16 cellular contexts compared by ENCODE assay signal in the genomic region with DNA sequence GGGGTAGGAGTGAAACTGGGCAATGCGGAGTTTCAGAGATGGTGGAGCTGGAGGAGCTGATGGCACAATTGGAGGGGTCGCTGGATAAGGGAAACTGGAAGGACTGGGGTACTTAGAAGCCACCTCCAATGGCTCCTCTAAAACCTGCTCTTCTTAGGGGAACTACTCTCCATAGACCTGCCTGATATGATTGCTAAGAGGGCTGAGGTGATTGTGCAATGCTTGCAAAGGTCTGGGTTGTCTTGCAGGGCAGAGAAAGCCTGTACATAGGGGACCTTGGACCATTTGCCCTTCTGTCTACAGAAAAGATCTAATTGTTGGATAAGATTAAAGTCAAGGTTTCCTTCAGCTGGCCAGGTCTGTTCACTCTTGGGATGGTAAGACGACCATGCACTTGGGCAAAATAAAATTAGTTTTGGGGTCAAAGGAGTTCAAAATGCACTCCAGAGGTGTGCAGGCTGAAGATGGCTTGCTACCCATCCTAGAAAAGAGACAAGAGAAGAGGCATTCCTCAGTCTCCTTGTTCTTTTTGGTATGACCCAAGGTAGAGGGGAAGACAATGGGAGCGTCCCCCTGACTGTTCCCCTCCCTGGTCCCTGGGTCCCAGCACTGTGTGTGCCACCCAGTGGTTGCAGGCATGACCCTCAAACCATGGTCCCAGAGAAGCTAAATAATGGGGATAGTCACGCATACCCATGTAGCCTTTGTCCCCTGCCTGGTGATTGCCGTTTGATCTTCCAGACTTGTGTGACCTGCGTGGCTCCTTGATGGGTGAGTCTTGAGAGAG. TPM values are rescaled to one million over a fixed set of nuclear protein-coding genes. Genes with fewer than 3 reads are reported as not detected.
DNase-seq lines count a peak whose midpoint lies in the region; ATAC-seq and TF ChIP-seq lines count a peak whose summit lies in the region.
"Had no signal": no experiment of that assay in that cellular context is flagged by ENCODE, and none has a peak within 500 bp of the region (broad histone marks: within the 10 kb centered on the region; RNA-seq: fewer than 3 reads in every experiment).

No MANE protein-coding gene starts in this region.

- no peak overlapping the region for H3K4me2 ChIP-seq in PC-3 (ENCODE audit: low read length)
- H3K4me2 ChIP-seq: neural progenitor cell had no signal

- POLR2A ChIA-PET in PC-3 (lab: Charles Lee; ENCODE audit: unreplicated experiment), result no interaction called here

- peaks cover 46% of the 10 kb centered on the region for H3K36me3 Mint-ChIP-seq in activated naive CD4-positive, alpha-beta T cell treated with anti-CD3 and anti-CD28 coated beads for 36 hours (ENCODE audit: low read depth)

- H3K27ac ChIP-seq in HUES64 (ENCODE audit: low read depth, low read length) (no peak overlapping the region), WERI-Rb-1 (no peak overlapping the region), liver (ENCODE audit: low read depth in 1 of 2, low read length in 2 of 2) (no peak overlapping the region), PC-3 (ENCODE audit: low read length) (no peak overlapping the region)
- H3K27ac ChIP-seq: ascending aorta, coronary artery, neural progenitor cell had no signal

- no peak overlapping the region for H3K9ac ChIP-seq in HUES64 (ENCODE audit: low read depth, low read length)
- no peak overlapping the region for H3K9ac ChIP-seq in liver (ENCODE audit: low read depth in 1 of 2, low read length in 2 of 2)
- H3K9ac ChIP-seq in PC-3 (ENCODE audit: low read length), result no peak overlapping the region
- H3K9ac ChIP-seq: neural progenitor cell had no signal

- intact Hi-C loops in activated naive CD4-positive, alpha-beta T cell treated with anti-CD3 and anti-CD28 coated beads for 36 hours (cut with micrococcal nuclease), result loop anchor here (2.0 to 10.0 kb wide), 2 partner anchors 51 to 625 kb away; no protein-coding TSS in a partner anchor
- intact Hi-C loops in PC-3 (cut with micrococcal nuclease), result no loop called here

- no TSS peak for BruUV-seq in PC-3 (replicated peaks; lab: Mats Ljungman, UMichigan)

- CTCF ChIA-PET in activated naive CD4-positive, alpha-beta T cell treated with anti-CD3 and anti-CD28 coated beads for 36 hours (lab: Charles Lee), result interaction anchor here (1.9 to 4.0 kb wide), 2 partner anchors 53 to 206 kb away, joined by 6 to 15 read pairs; no protein-coding TSS in a partner anchor
- CTCF ChIA-PET in PC-3 (lab: Charles Lee), result no interaction called here

- WGBS in HUES64, result 96% methylated on average over 7 of the region's 7 CpGs
- WGBS in liver, result 94% methylated on average over 7 of the region's 7 CpGs

- H3F3A ChIP-seq in PC-3 (ENCODE audit: low read length, unreplicated experiment), result no peaks in the 10 kb centered on the region

- no peak for TF ChIP-seq CTCF in WERI-Rb-1 (IDR thresholded peaks at IDR 0.05; ENCODE audit: low read depth, low read length)
- no peak for TF ChIP-seq CTCF in liver (IDR thresholded peaks at IDR 0.05; ENCODE audit: low read depth, low read length, missing input control)
- TF ChIP-seq CTCF in PC-3 (conservative IDR thresholded peaks at IDR 0.05; ENCODE audit: low read depth, low read length), result no peak

- ATAC-seq in HG02884 (IDR thresholded peaks at IDR 0.05; ENCODE audit: unreplicated experiment), result no peak
- no peak for ATAC-seq in PC-3

- no peaks in the 10 kb centered on the region for H3K27me3 Mint-ChIP-seq in activated naive CD4-positive, alpha-beta T cell treated with anti-CD3 and anti-CD28 coated beads for 36 hours (ENCODE audit: low read depth)

- peaks cover 56% of the 10 kb centered on the region for H3K9me3 Mint-ChIP-seq in activated naive CD4-positive, alpha-beta T cell treated with anti-CD3 and anti-CD28 coated beads for 36 hours

- H3K9me3 ChIP-seq in HUES64 (ENCODE audit: insufficient read depth, low read depth, low read length), result peaks cover 64% of the 10 kb centered on the region
- peaks cover 22% of the 10 kb centered on the region for H3K9me3 ChIP-seq in WERI-Rb-1 (ENCODE audit: severe bottlenecking)
- H3K9me3 ChIP-seq in liver (ENCODE audit: control insufficient read depth in 4 of 4, low read length in 3 of 4), result peaks cover 18 to 32% (median 23%) of the 10 kb centered on the region in 4 donors
- peaks cover 11% of the 10 kb centered on the region for H3K9me3 ChIP-seq in PC-3 (ENCODE audit: low read length)

- H3K36me3 ChIP-seq in HUES64 (ENCODE audit: insufficient read depth, low read length) (peaks cover 13% of the 10 kb centered on the region), WERI-Rb-1 (no peaks in the 10 kb centered on the region), liver (ENCODE audit: control insufficient read depth in 4 of 4, insufficient read depth in 3 of 4, low read depth in 1 of 4, low read length in 3 of 4) (no peaks in the 10 kb centered on the region), PC-3 (ENCODE audit: low read depth, low read length) (peaks cover 11% of the 10 kb centered on the region; the same call in 1 of the 2 replicates)

- H2AFZ ChIP-seq in PC-3 (ENCODE audit: low read length), result no peak overlapping the region
- H2AFZ ChIP-seq: neural progenitor cell had no signal

- H3K9me2 ChIP-seq in PC-3 (replicated peaks; ENCODE audit: low read length), result no peaks in the 10 kb centered on the region

- H3K4me3 Mint-ChIP-seq in activated naive CD4-positive, alpha-beta T cell treated with anti-CD3 and anti-CD28 coated beads for 36 hours, result no peak overlapping the region
- H3K4me3 Mint-ChIP-seq: neural progenitor cell had no signal

- peaks cover 12% of the 10 kb centered on the region for H3K4me1 Mint-ChIP-seq in activated naive CD4-positive, alpha-beta T cell treated with anti-CD3 and anti-CD28 coated beads for 36 hours (ENCODE audit: low read depth)
- H3K4me1 Mint-ChIP-seq: neural progenitor cell had no signal

- H3K27ac Mint-ChIP-seq in activated naive CD4-positive, alpha-beta T cell treated with anti-CD3 and anti-CD28 coated beads for 36 hours, result no peak overlapping the region
- H3K27ac Mint-ChIP-seq: neural progenitor cell had no signal

- peak; percentile 47 for DNase-seq in activated naive CD4-positive, alpha-beta T cell treated with anti-CD3 and anti-CD28 coated beads for 36 hours
- DNase-seq in activated naive CD4-positive, alpha-beta T cell treated with Interleukin-2 at 50 U/mL for 16 hours, result no peak
- DNase-seq in WERI-Rb-1, result peak; percentile 12
- no peak for DNase-seq in PC-3
- DNase-seq in amygdala (lab: John Stamatoyannopoulos, UW), result no peak
- DNase-seq: DMS153, islet precursor cell, mesenchymal stem cell, NCI-H2029, retina had no signal

- no peaks in the 10 kb centered on the region for H4K20me1 ChIP-seq in PC-3 (ENCODE audit: low read length)

- H3K4me1 ChIP-seq in HUES64 (ENCODE audit: insufficient read depth, low read length), result peaks cover 3% of the 10 kb centered on the region; the same call in 1 of the 2 replicates
- H3K4me1 ChIP-seq in liver (ENCODE audit: control insufficient read depth in 4 of 4, insufficient read depth in 4 of 4, low read length in 3 of 4), result no peaks in the 10 kb centered on the region
- no peaks in the 10 kb centered on the region for H3K4me1 ChIP-seq in PC-3 (ENCODE audit: insufficient read depth, low read length)
- H3K4me1 ChIP-seq: neural progenitor cell had no signal

- no peak for TF ChIP-seq RAD21 in liver (IDR thresholded peaks at IDR 0.05)

- H3K4me3 ChIP-seq in HUES64 (ENCODE audit: low read length) (peak overlapping the region; percentile 9; the same call in 1 of the 2 replicates), WERI-Rb-1 (ENCODE audit: low read depth, low read length) (no peak overlapping the region), liver (ENCODE audit: low read depth in 1 of 3, low read length in 3 of 3) (peak overlapping the region in 2 of 3 donors; percentile 34 to 59), PC-3 (ENCODE audit: low read length) (no peak overlapping the region; the same call in 1 of the 2 replicates)
- H3K4me3 ChIP-seq: ascending aorta, coronary artery, neural progenitor cell had no signal

- no peaks in the 10 kb centered on the region for H3K79me2 ChIP-seq in PC-3 (ENCODE audit: low read length)

- H3K27me3 ChIP-seq in HUES64 (ENCODE audit: insufficient read depth, low read length) (no peaks in the 10 kb centered on the region), WERI-Rb-1 (ENCODE audit: insufficient read depth, low read depth, severe bottlenecking) (no peaks in the 10 kb centered on the region), liver (ENCODE audit: control insufficient read depth in 4 of 4, insufficient read depth in 4 of 4, low read length in 3 of 4) (no peaks in the 10 kb centered on the region), PC-3 (ENCODE audit: low read length) (no peaks in the 10 kb centered on the region)
- H3K27me3 ChIP-seq: ascending aorta, neural progenitor cell had no signal

TF ChIP-seq in liver, 16 proteins besides CTCF, POLR2A, EP300 and RAD21:
- TF ChIP-seq MAX (IDR thresholded peaks at IDR 0.05), result no peak
- TF ChIP-seq ATF3 (IDR thresholded peaks at IDR 0.05), result no peak

RNA-seq across cellular contexts. Expression of gene STK17B, which starts 41.1 kb away (rescaled TPM):
- total RNA-seq in activated naive CD4-positive, alpha-beta T cell treated with anti-CD3 and anti-CD28 coated beads for 36 hours, result 100 to 1,000 TPM; 141 to 143 TPM
- 3.5 TPM for polyA plus RNA-seq in HUES64 (2013, experiment 1 of 2)
- 4.6 TPM for polyA plus RNA-seq in HUES64 (2013, experiment 2 of 2)
- total RNA-seq in liver (10 to 100 TPM in 1 of 2 donors, 1 to 10 TPM in 1; 7.4 to 21.8 TPM), PC-3 (2014; rRNA removed) (21.3 and 22.1 TPM in 2 replicates)
- polyA plus RNA-seq in liver, result 1 to 10 TPM; 1.0 to 1.9 TPM

Comparison
In these comparisons a context has a peak if more than half of its experiments do, and no peak if none do; other contexts are left out.
1. DNase-seq: peak in activated naive CD4-positive, alpha-beta T cell treated with anti-CD3 and anti-CD28 coated beads for 36 hours (single experiment) and WERI-Rb-1 (single experiment); none in activated naive CD4-positive, alpha-beta T cell treated with Interleukin-2 at 50 U/mL for 16 hours (single experiment), PC-3 (single experiment) and amygdala (0 of 56).
2. H3K4me3 ChIP-seq: peak in HUES64 (single experiment) and liver (2 of 3); none in WERI-Rb-1 (single experiment) and PC-3 (single experiment).